Comparison of ENCODE assay signal across 24 cellular contexts in genomic region chr11:45985212-45985611, GRCh38.
DNase-seq lines count a peak whose midpoint lies in the region; ATAC-seq and TF ChIP-seq lines count a peak whose summit lies in the region.
"Had no signal": no experiment of that assay in that cellular context is flagged by ENCODE, and none has a peak within 500 bp of the region (broad histone marks: within the 10 kb centered on the region; RNA-seq: fewer than 3 reads in every experiment).

No MANE protein-coding gene starts in this region.

- intact Hi-C loops in MCF 10A (cut with micrococcal nuclease) = no loop called here

- H3K27me3 Mint-ChIP-seq in stimulated activated naive CD8-positive, alpha-beta T cell treated with anti-CD3 and anti-CD28 coated beads, Interleukin-15, Interleukin-2, amounts not matched to agents 100 ng/mL and 50 ng/mL, for 24 hours = no peaks in the 10 kb centered on the region
- H3K27me3 Mint-ChIP-seq in WTC11 (ENCODE audit: low read depth) (no peaks in the 10 kb centered on the region), MCF 10A (ENCODE audit: insufficient read depth, unreplicated experiment) (no peaks in the 10 kb centered on the region)
- H3K27me3 Mint-ChIP-seq: activated naive CD4-positive, alpha-beta T cell treated with anti-CD3 and anti-CD28 coated beads, Interleukin-2, amount 10 ng/mL, durations not matched to agents 7 days and 5 days; naive thymus-derived CD4-positive, alpha-beta T cell had no signal

- CTCF ChIA-PET in WTC11 (lab: Charles Lee) = interaction anchor here (3.0 kb wide), 1 partner anchor 9 kb away, joined by 31 read pairs; no protein-coding TSS in a partner anchor
- CTCF ChIA-PET in MCF 10A (lab: Yijun Ruan, JAX) = no interaction called here

- H3K4me3 Mint-ChIP-seq in stimulated activated naive CD8-positive, alpha-beta T cell treated with anti-CD3 and anti-CD28 coated beads, Interleukin-15, Interleukin-2, amounts not matched to agents 100 ng/mL and 50 ng/mL, for 24 hours = no peak overlapping the region
- H3K4me3 Mint-ChIP-seq in WTC11 (no peak overlapping the region), MCF 10A (ENCODE audit: unreplicated experiment) (no peak overlapping the region)
- H3K4me3 Mint-ChIP-seq: activated naive CD4-positive, alpha-beta T cell treated with anti-CD3 and anti-CD28 coated beads, Interleukin-2, amount 10 ng/mL, durations not matched to agents 7 days and 5 days; naive thymus-derived CD4-positive, alpha-beta T cell had no signal

- POLR2A ChIA-PET in WTC11 (lab: Charles Lee) (no interaction called here), MCF 10A (lab: Yijun Ruan, JAX) (interaction anchor here (0.6 kb wide), 1 partner anchor 19 kb away, joined by 3 read pairs; no protein-coding TSS in a partner anchor)

- no peak for ATAC-seq in stimulated activated naive CD8-positive, alpha-beta T cell treated with anti-CD3 and anti-CD28 coated beads, Interleukin-15, Interleukin-2, amounts not matched to agents 100 U/mL and 50 U/mL, for 24 hours
- no peak for ATAC-seq in WTC11
- ATAC-seq: gastrocnemius medialis; left lung; naive thymus-derived CD4-positive, alpha-beta T cell had no signal

- no peaks in the 10 kb centered on the region for H3K9me3 ChIP-seq in endocrine pancreas (ENCODE audit: control insufficient read depth, low read length)
- H3K9me3 ChIP-seq: BLaER1 treated with 17β-estradiol and CSF1 and Interleukin-3, amounts not matched to agents 10 nM and 100 nM; gastrocnemius medialis; left lung; ovary; right atrium auricular region had no signal

- H3K27me3 ChIP-seq in endocrine pancreas (ENCODE audit: control insufficient read depth, insufficient read depth, low read length) = no peaks in the 10 kb centered on the region
- H3K27me3 ChIP-seq: BLaER1 treated with 17β-estradiol and CSF1 and Interleukin-3, amounts not matched to agents 10 nM and 100 nM; gastrocnemius medialis; left lung; ovary; right atrium auricular region had no signal

- no peaks in the 10 kb centered on the region for H3K36me3 ChIP-seq in endocrine pancreas (ENCODE audit: control insufficient read depth, insufficient read depth, low read length)
- H3K36me3 ChIP-seq: gastrocnemius medialis, left lung, ovary, right atrium auricular region had no signal

- peaks cover 8% of the 10 kb centered on the region for H3K4me1 ChIP-seq in endocrine pancreas (ENCODE audit: control insufficient read depth, insufficient read depth, low read length)

- H3K36me3 Mint-ChIP-seq in stimulated activated naive CD8-positive, alpha-beta T cell treated with anti-CD3 and anti-CD28 coated beads, Interleukin-15, Interleukin-2, amounts not matched to agents 100 ng/mL and 50 ng/mL, for 24 hours (ENCODE audit: low read depth) = no peaks in the 10 kb centered on the region
- H3K36me3 Mint-ChIP-seq in WTC11 (no peaks in the 10 kb centered on the region), MCF 10A (ENCODE audit: insufficient read depth, unreplicated experiment) (peaks cover 12% of the 10 kb centered on the region)
- H3K36me3 Mint-ChIP-seq: activated naive CD4-positive, alpha-beta T cell treated with anti-CD3 and anti-CD28 coated beads, Interleukin-2, amount 10 ng/mL, durations not matched to agents 7 days and 5 days had no signal

- peak overlapping the region; percentile 15 for H3K27ac Mint-ChIP-seq in stimulated activated naive CD8-positive, alpha-beta T cell treated with anti-CD3 and anti-CD28 coated beads, Interleukin-15, Interleukin-2, amounts not matched to agents 100 ng/mL and 50 ng/mL, for 24 hours
- H3K27ac Mint-ChIP-seq in WTC11 (peak overlapping the region; percentile 82), MCF 10A (ENCODE audit: low read depth, unreplicated experiment) (no peak overlapping the region)
- H3K27ac Mint-ChIP-seq: activated naive CD4-positive, alpha-beta T cell treated with anti-CD3 and anti-CD28 coated beads, Interleukin-2, amount 10 ng/mL, durations not matched to agents 7 days and 5 days had no signal

- peak overlapping the region; percentile 20 for H3K4me3 ChIP-seq in endocrine pancreas (ENCODE audit: control insufficient read depth, insufficient read depth, low read length)
- H3K4me3 ChIP-seq: BLaER1 treated with 17β-estradiol and CSF1 and Interleukin-3, amounts not matched to agents 10 nM and 100 nM; gastrocnemius medialis; left lung; ovary; right atrium auricular region; smooth muscle cell had no signal

- BruUV-seq in MCF 10A (replicated peaks; lab: Mats Ljungman, UMichigan) = no TSS peak

- no peak for DNase-seq in stimulated activated naive CD8-positive, alpha-beta T cell treated with anti-CD3 and anti-CD28 coated beads, Interleukin-15, Interleukin-2, amounts not matched to agents 100 U/mL and 50 U/mL, for 24 hours
- no peak for DNase-seq in WTC11 (ENCODE audit: low spot score)
- no peak for DNase-seq in MCF 10A (ENCODE audit: unreplicated experiment)
- no peak for DNase-seq in cerebellum (ENCODE audit: low spot score)
- no peak for DNase-seq in activated CD8-positive, alpha-beta memory T cell treated with anti-CD3 and anti-CD28 coated beads, Interleukin-2, amount 50 U/mL, for 48 hours
- DNase-seq: activated naive CD4-positive, alpha-beta T cell treated with anti-CD3 and anti-CD28 coated beads, Interleukin-2, amount 10 ng/mL, durations not matched to agents 7 days and 5 days; amygdala; dermis blood vessel endothelial cell; gastrocnemius medialis; GOT3; hypothalamus; left lung; naive thymus-derived CD4-positive, alpha-beta T cell; NCI-H1048; NCI-H1694; ovary; stimulated activated CD4-positive, alpha-beta T cell treated with anti-CD3 and anti-CD28 coated beads, Interleukin-2, amount 100 ng/mL, for 24 hours; T-helper 1 cell; trophoblast cell had no signal

- no peak for TF ChIP-seq CTCF in WTC11 (IDR thresholded peaks at IDR 0.05)
- TF ChIP-seq CTCF in MCF 10A (IDR thresholded peaks at IDR 0.05; ENCODE audit: unreplicated experiment) = no peak

- H3K9me3 Mint-ChIP-seq in stimulated activated naive CD8-positive, alpha-beta T cell treated with anti-CD3 and anti-CD28 coated beads, Interleukin-15, Interleukin-2, amounts not matched to agents 100 ng/mL and 50 ng/mL, for 24 hours = no peaks in the 10 kb centered on the region
- no peaks in the 10 kb centered on the region for H3K9me3 Mint-ChIP-seq in WTC11
- no peaks in the 10 kb centered on the region for H3K9me3 Mint-ChIP-seq in MCF 10A (ENCODE audit: unreplicated experiment)
- H3K9me3 Mint-ChIP-seq: activated naive CD4-positive, alpha-beta T cell treated with anti-CD3 and anti-CD28 coated beads, Interleukin-2, amount 10 ng/mL, durations not matched to agents 7 days and 5 days; naive thymus-derived CD4-positive, alpha-beta T cell had no signal

- no peak overlapping the region for H3K9ac ChIP-seq in endocrine pancreas (ENCODE audit: control insufficient read depth, insufficient read depth, low read length)
- H3K9ac ChIP-seq: BLaER1 treated with 17β-estradiol and CSF1 and Interleukin-3, amounts not matched to agents 10 nM and 100 nM had no signal

- H3K4me1 Mint-ChIP-seq in stimulated activated naive CD8-positive, alpha-beta T cell treated with anti-CD3 and anti-CD28 coated beads, Interleukin-15, Interleukin-2, amounts not matched to agents 100 ng/mL and 50 ng/mL, for 24 hours (ENCODE audit: low read depth) = peaks cover 32% of the 10 kb centered on the region
- H3K4me1 Mint-ChIP-seq in WTC11 (peaks cover 29% of the 10 kb centered on the region), MCF 10A (ENCODE audit: insufficient read depth, unreplicated experiment) (peaks cover 16% of the 10 kb centered on the region)
- H3K4me1 Mint-ChIP-seq: activated naive CD4-positive, alpha-beta T cell treated with anti-CD3 and anti-CD28 coated beads, Interleukin-2, amount 10 ng/mL, durations not matched to agents 7 days and 5 days had no signal

TF ChIP-seq in WTC11, 78 proteins besides CTCF, POLR2A, EP300 and RAD21 (continues in another document):
- TF ChIP-seq ZNF219 (CRISPR knock-in tag; IDR thresholded peaks at IDR 0.05; ENCODE audit: borderline replicate concordance) (no peak), NFYB (CRISPR knock-in tag; conservative IDR thresholded peaks at IDR 0.05; ENCODE audit: low read depth) (no peak), ZNF532 (CRISPR knock-in tag; IDR thresholded peaks at IDR 0.05; ENCODE audit: borderline replicate concordance) (no peak), JAZF1 (CRISPR knock-in tag; IDR thresholded peaks at IDR 0.05) (no peak), SP1 (CRISPR knock-in tag; conservative IDR thresholded peaks at IDR 0.05) (no peak)
- TF ChIP-seq, protein P1, sequence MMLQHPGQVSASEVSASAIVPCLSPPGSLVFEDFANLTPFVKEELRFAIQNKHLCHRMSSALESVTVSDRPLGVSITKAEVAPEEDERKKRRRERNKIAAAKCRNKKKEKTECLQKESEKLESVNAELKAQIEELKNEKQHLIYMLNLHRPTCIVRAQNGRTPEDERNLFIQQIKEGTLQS (CRISPR knock-in tag; conservative IDR thresholded peaks at IDR 0.05) = no peak
